ENCODE assay signal across 29 cellular contexts in genomic region chr5:170584446-170584845, GRCh38.
"Had no signal": no experiment of that assay in that cellular context is flagged by ENCODE, and none has a peak within 500 bp of the region (broad histone marks: within the 10 kb centered on the region; RNA-seq: fewer than 3 reads in every experiment).

No MANE protein-coding gene starts in this region.

- H3K27ac ChIP-seq: body of pancreas, cardiac muscle cell, esophagus muscularis mucosa, foreskin keratinocyte, heart left ventricle, neutrophil, ovary, sigmoid colon, suprapubic skin, tibial nerve had no signal

- H3K36me3 Mint-ChIP-seq: activated naive CD4-positive, alpha-beta T cell treated with anti-CD3 and anti-CD28 coated beads, Interleukin-2, amount 10 ng/mL, durations not matched to agents 7 days and 5 days; immature natural killer cell; natural killer cell treated with Interleukin-12 subunit alpha and Interleukin-12 subunit beta and Interleukin-15 and Interleukin-18, amount 100 ng/mL, for 72 hours; WTC11 had no signal

- H3K36me3 ChIP-seq: cardiac muscle cell, esophagus muscularis mucosa, heart left ventricle, neutrophil, ovary, sigmoid colon, suprapubic skin, tibial nerve had no signal

- H3K9me3 ChIP-seq: body of pancreas, esophagus muscularis mucosa, heart left ventricle, mucosa of descending colon, neutrophil, ovary, sigmoid colon, suprapubic skin, tibial nerve had no signal

- H3K9me3 Mint-ChIP-seq: activated CD4-positive, alpha-beta T cell treated with anti-CD3 and anti-CD28 coated beads, Interleukin-2, amount 10 ng/mL, durations not matched to agents 7 days and 5 days; activated T-cell treated with anti-CD3 and anti-CD28 coated beads, Interleukin-2, amount 50 U/mL, for 24 hours; natural killer cell treated with Interleukin-12 subunit alpha and Interleukin-12 subunit beta and Interleukin-15 and Interleukin-18, amount 100 ng/mL, for 72 hours had no signal

- H3K4me1 Mint-ChIP-seq: activated CD4-positive, alpha-beta memory T cell treated with anti-CD3 and anti-CD28 coated beads, Interleukin-2, amount 10 ng/mL, durations not matched to agents 7 days and 5 days; activated CD4-positive, alpha-beta T cell treated with anti-CD3 and anti-CD28 coated beads, Interleukin-2, amount 10 ng/mL, durations not matched to agents 7 days and 5 days; activated naive CD4-positive, alpha-beta T cell treated with anti-CD3 and anti-CD28 coated beads, Interleukin-2, amount 10 ng/mL, durations not matched to agents 7 days and 5 days; immature natural killer cell; WTC11 had no signal

- ATAC-seq: body of pancreas; foreskin keratinocyte; left colon; mucosa of descending colon; natural killer cell treated with Interleukin-12 subunit alpha and Interleukin-12 subunit beta and Interleukin-15 and Interleukin-18, amount 100 ng/mL, for 72 hours; WTC11 had no signal

- H3K4me3 Mint-ChIP-seq: activated CD4-positive, alpha-beta memory T cell treated with anti-CD3 and anti-CD28 coated beads, Interleukin-2, amount 10 ng/mL, durations not matched to agents 7 days and 5 days; activated CD4-positive, alpha-beta T cell treated with anti-CD3 and anti-CD28 coated beads, Interleukin-2, amount 10 ng/mL, durations not matched to agents 7 days and 5 days; activated naive CD4-positive, alpha-beta T cell treated with anti-CD3 and anti-CD28 coated beads, Interleukin-2, amount 10 ng/mL, durations not matched to agents 7 days and 5 days; activated T-cell treated with anti-CD3 and anti-CD28 coated beads, Interleukin-2, amount 50 U/mL, for 24 hours; immature natural killer cell; natural killer cell treated with Interleukin-12 subunit alpha and Interleukin-12 subunit beta and Interleukin-15 and Interleukin-18, amount 100 ng/mL, for 72 hours; WTC11 had no signal

- DNase-seq: activated CD4-positive, alpha-beta memory T cell treated with anti-CD3 and anti-CD28 coated beads, Interleukin-2, amount 10 ng/mL, durations not matched to agents 7 days and 5 days; activated CD4-positive, alpha-beta T cell treated with anti-CD3 and anti-CD28 coated beads for 1 hour; activated CD4-positive, alpha-beta T cell treated with anti-CD3 and anti-CD28 coated beads, Interleukin-2, amount 10 ng/mL, durations not matched to agents 7 days and 5 days; activated CD8-positive, alpha-beta memory T cell treated with anti-CD3 and anti-CD28 coated beads, Interleukin-2, amount 50 U/mL, for 48 hours; activated gamma-delta T cell; activated naive CD4-positive, alpha-beta T cell treated with anti-CD3 and anti-CD28 coated beads, Interleukin-2, amount 10 ng/mL, durations not matched to agents 7 days and 5 days; activated T-cell treated with anti-CD3 and anti-CD28 coated beads, Interleukin-2, amount 50 U/mL, for 24 hours; body of pancreas; effector CD4-positive, alpha-beta T cell; foreskin keratinocyte; heart left ventricle; immature natural killer cell; kidney; left colon; mucosa of descending colon; ovary; retina; sigmoid colon; stimulated activated CD4-positive, alpha-beta T cell treated with anti-CD3 and anti-CD28 coated beads, Interleukin-15, amount 100 ng/mL, for 24 hours; stimulated activated naive CD4-positive, alpha-beta T cell; T-helper 2 cell had no signal

- H3K4me1 ChIP-seq: body of pancreas, esophagus muscularis mucosa, foreskin keratinocyte, sigmoid colon, suprapubic skin, tibial nerve had no signal

- H3K27me3 ChIP-seq: body of pancreas, cardiac muscle cell, esophagus muscularis mucosa, foreskin keratinocyte, ovary, sigmoid colon, suprapubic skin, tibial nerve had no signal

- H3K4me3 ChIP-seq: body of pancreas, cardiac muscle cell, esophagus muscularis mucosa, heart left ventricle, mucosa of descending colon, ovary, sigmoid colon, suprapubic skin, tibial nerve had no signal

- H3K27ac Mint-ChIP-seq: activated CD4-positive, alpha-beta memory T cell treated with anti-CD3 and anti-CD28 coated beads, Interleukin-2, amount 10 ng/mL, durations not matched to agents 7 days and 5 days; activated CD4-positive, alpha-beta T cell treated with anti-CD3 and anti-CD28 coated beads, Interleukin-2, amount 10 ng/mL, durations not matched to agents 7 days and 5 days; activated naive CD4-positive, alpha-beta T cell treated with anti-CD3 and anti-CD28 coated beads, Interleukin-2, amount 10 ng/mL, durations not matched to agents 7 days and 5 days; activated T-cell treated with anti-CD3 and anti-CD28 coated beads, Interleukin-2, amount 50 U/mL, for 24 hours; immature natural killer cell; natural killer cell treated with Interleukin-12 subunit alpha and Interleukin-12 subunit beta and Interleukin-15 and Interleukin-18, amount 100 ng/mL, for 72 hours; progenitor cell of endocrine pancreas; WTC11 had no signal
